Comparison of ENCODE assay signal across 15 cellular contexts in genomic region chr2:132446460-132446859, GRCh38. TPM values are rescaled to one million over a fixed set of nuclear protein-coding genes. Genes with fewer than 3 reads are reported as not detected.
A peak's percentile ranks its signal among the peaks of the same experiment; 100 is the strongest.
DNase-seq lines count a peak whose midpoint lies in the region; ATAC-seq, FAIRE-seq and TF ChIP-seq lines count a peak whose summit lies in the region.
"Had no signal": no experiment of that assay in that cellular context is flagged by ENCODE, and none has a peak within 500 bp of the region (broad histone marks: within the 10 kb centered on the region; RNA-seq: fewer than 3 reads in every experiment).

No MANE protein-coding gene starts in this region.

- TF ChIP-seq EP300 in HepG2 (IDR thresholded peaks at IDR 0.05; ENCODE audit: low read depth in 2 of 2, low read length in 2 of 2) (no peak), HepG2 (CRISPR knock-in tag; IDR thresholded peaks at IDR 0.05; ENCODE audit: borderline replicate concordance) (no peak)

- H3K9me3 ChIP-seq in HepG2 (ENCODE audit: low read length) (no peaks in the 10 kb centered on the region), right lobe of liver (no peaks in the 10 kb centered on the region), trophoblast cell (ENCODE audit: insufficient read depth, low read depth, low read length) (peaks cover 3% of the 10 kb centered on the region)

- no peak overlapping the region for H3K27ac ChIP-seq in HepG2 (ENCODE audit: extremely low read length, insufficient read depth, low read length)
- no peak overlapping the region for H3K27ac ChIP-seq in right lobe of liver
- H3K27ac ChIP-seq in trophoblast cell (ENCODE audit: low read depth, low read length) = no peak overlapping the region

- H3K27ac Mint-ChIP-seq in glutamatergic neuron (ENCODE audit: unreplicated experiment) (peak overlapping the region; percentile 2), chondrocyte (ENCODE audit: unreplicated experiment) (no peak overlapping the region)
- no peak overlapping the region for H3K27ac Mint-ChIP-seq in activated CD8-positive, alpha-beta memory T cell treated with anti-CD3 and anti-CD28 coated beads, Interleukin-2, amount 10 ng/mL, durations not matched to agents 7 days and 5 days
- H3K27ac Mint-ChIP-seq: CD14-positive monocyte; CD8-positive, alpha-beta T cell; GM23338 had no signal

- H3K27me3 Mint-ChIP-seq in glutamatergic neuron (ENCODE audit: unreplicated experiment) (no peaks in the 10 kb centered on the region), chondrocyte (ENCODE audit: low read depth) (peaks cover 2% of the 10 kb centered on the region)
- no peaks in the 10 kb centered on the region for H3K27me3 Mint-ChIP-seq in activated CD8-positive, alpha-beta memory T cell treated with anti-CD3 and anti-CD28 coated beads, Interleukin-2, amount 10 ng/mL, durations not matched to agents 7 days and 5 days

- BruUV-seq in HepG2 (replicated peaks; lab: Mats Ljungman, UMichigan) = no TSS peak

- H4K8ac ChIP-seq in trophoblast cell (ENCODE audit: low read depth, low read length) = peak overlapping the region; percentile 5

- in situ Hi-C loops in HepG2 (cut with HindIII; ENCODE audit: extremely low pct_ligation_motif_present, low pct_unique_long_range_greater_than_20kb) = no loop called here

- no peak overlapping the region for H3K9ac ChIP-seq in HepG2 (ENCODE audit: insufficient read depth, low read depth, low read length)
- H3K9ac ChIP-seq in trophoblast cell (ENCODE audit: low read length) = no peak overlapping the region

- H2BK5ac ChIP-seq in trophoblast cell (ENCODE audit: low read depth, low read length, poor library complexity) = no peak overlapping the region

- no peaks in the 10 kb centered on the region for H4K20me1 ChIP-seq in HepG2 (ENCODE audit: insufficient read depth, low read length)

- no peak overlapping the region for H2AK5ac ChIP-seq in trophoblast cell (ENCODE audit: low read length)

- no peak overlapping the region for H3K4me3 Mint-ChIP-seq in glutamatergic neuron (ENCODE audit: unreplicated experiment)
- no peak overlapping the region for H3K4me3 Mint-ChIP-seq in chondrocyte (ENCODE audit: unreplicated experiment)
- H3K4me3 Mint-ChIP-seq in activated CD8-positive, alpha-beta memory T cell treated with anti-CD3 and anti-CD28 coated beads, Interleukin-2, amount 10 ng/mL, durations not matched to agents 7 days and 5 days = no peak overlapping the region
- H3K4me3 Mint-ChIP-seq: CD14-positive monocyte; CD8-positive, alpha-beta T cell; GM23338 had no signal

- TF ChIP-seq RAD21 in HepG2 (CRISPR knock-in tag; IDR thresholded peaks at IDR 0.05) = no peak

- TF ChIP-seq CTCF in HepG2 (CRISPR knock-in tag; IDR thresholded peaks at IDR 0.05) (no peak), right lobe of liver (IDR thresholded peaks at IDR 0.05) (no peak), glutamatergic neuron (IDR thresholded peaks at IDR 0.05; ENCODE audit: partially characterized antibody, unreplicated experiment) (no peak), chondrocyte (IDR thresholded peaks at IDR 0.05) (no peak)

- H3K79me2 ChIP-seq in HepG2 (ENCODE audit: insufficient read depth, low read length) (no peaks in the 10 kb centered on the region), trophoblast cell (ENCODE audit: control insufficient read depth, insufficient read depth, low read length, poor library complexity) (no peaks in the 10 kb centered on the region)

- DNase-seq in HepG2 (ENCODE audit: low spot score) (no peak), right lobe of liver (no peak), RPMI7951 (ENCODE audit: low read depth) (peak; percentile 13), glutamatergic neuron (no peak), trophoblast cell (no peak), A172 (ENCODE audit: low spot score) (no peak), chondrocyte (ENCODE audit: low spot score) (no peak)
- no peak for DNase-seq in activated CD8-positive, alpha-beta memory T cell treated with anti-CD3 and anti-CD28 coated beads, Interleukin-2, amount 10 ng/mL, durations not matched to agents 7 days and 5 days
- DNase-seq: CD8-positive, alpha-beta T cell; COR-L47; DND-41; H7 had no signal

- POLR2A ChIA-PET in HepG2 (lab: Yijun Ruan, JAX) = no interaction called here

- 72% methylated on average over 1 of the region's 1 CpG for WGBS in HepG2 (ENCODE audit: low lambda C conversion rate)
- WGBS in right lobe of liver (ENCODE audit: insufficient coverage, low coverage, low lambda C conversion rate, missing lambda C conversion rate) = 71% methylated on average over 1 of the region's 1 CpG
- WGBS in trophoblast cell (ENCODE audit: extremely low coverage, insufficient coverage, insufficient read length) = no CpG with 5 or more reads among the region's 1 CpG

- H3K4me3 ChIP-seq in HepG2 (replicated peaks in 1 of 3; ENCODE audit: insufficient read depth in 1 of 3, low read depth in 2 of 3, low read length in 3 of 3) = no peak overlapping the region
- H3K4me3 ChIP-seq in right lobe of liver = no peak overlapping the region
- no peak overlapping the region for H3K4me3 ChIP-seq in trophoblast cell (ENCODE audit: low read depth, low read length)
- H3K4me3 ChIP-seq: GM23338 had no signal

- no peak for ATAC-seq in HepG2
- ATAC-seq in right lobe of liver = no peak
- ATAC-seq in activated CD8-positive, alpha-beta memory T cell treated with anti-CD3 and anti-CD28 coated beads, Interleukin-2, amount 10 ng/mL, durations not matched to agents 7 days and 5 days = no peak
- ATAC-seq: CD8-positive, alpha-beta T cell; GM23338 had no signal

- FAIRE-seq in HepG2 (lab: Jason Lieb, UNC) = no peak
- FAIRE-seq: A204.1 had no signal

- CTCF ChIA-PET in HepG2 (lab: Yijun Ruan, JAX; ENCODE audit: low intra/inter-chr PET ratio, low total read pairs) = no interaction called here
- CTCF ChIA-PET in activated CD8-positive, alpha-beta memory T cell treated with anti-CD3 and anti-CD28 coated beads, Interleukin-2, amount 10 ng/mL, durations not matched to agents 7 days and 5 days (lab: Charles Lee) = no interaction called here

- H3K23ac ChIP-seq in trophoblast cell (ENCODE audit: low read length) = no peak overlapping the region

- H2BK12ac ChIP-seq in trophoblast cell (ENCODE audit: low read length) = no peak overlapping the region

- H3K36me3 ChIP-seq in HepG2 (replicated peaks in 1 of 2; ENCODE audit: control insufficient read depth in 1 of 2, insufficient read depth in 2 of 2, low read length in 2 of 2) = no peaks in the 10 kb centered on the region
- H3K36me3 ChIP-seq in right lobe of liver = no peaks in the 10 kb centered on the region
- H3K36me3 ChIP-seq in trophoblast cell (ENCODE audit: control insufficient read depth in 1 of 2, insufficient read depth in 2 of 2, low read length in 2 of 2) = no peaks in the 10 kb centered on the region

- no peak overlapping the region for H3K4ac ChIP-seq in trophoblast cell (ENCODE audit: low read depth, low read length)

- H3K27me3 ChIP-seq in HepG2 (ENCODE audit: control insufficient read depth in 1 of 2, insufficient read depth in 2 of 2, low read length in 2 of 2) = no peaks in the 10 kb centered on the region
- no peaks in the 10 kb centered on the region for H3K27me3 ChIP-seq in right lobe of liver
- no peaks in the 10 kb centered on the region for H3K27me3 ChIP-seq in trophoblast cell (ENCODE audit: insufficient read depth, low read length)

- H3K36me3 Mint-ChIP-seq in glutamatergic neuron (ENCODE audit: unreplicated experiment) (no peaks in the 10 kb centered on the region), chondrocyte (ENCODE audit: low read depth) (no peaks in the 10 kb centered on the region)
- no peaks in the 10 kb centered on the region for H3K36me3 Mint-ChIP-seq in activated CD8-positive, alpha-beta memory T cell treated with anti-CD3 and anti-CD28 coated beads, Interleukin-2, amount 10 ng/mL, durations not matched to agents 7 days and 5 days
- H3K36me3 Mint-ChIP-seq: CD14-positive monocyte; CD8-positive, alpha-beta T cell had no signal

- TF ChIP-seq POLR2A in HepG2 (IDR thresholded peaks at IDR 0.05; ENCODE audit: insufficient read depth in 1 of 2, low read depth in 2 of 2, low read length in 2 of 2) (no peak), right lobe of liver (IDR thresholded peaks at IDR 0.05) (no peak)

- H4K91ac ChIP-seq in trophoblast cell (ENCODE audit: low read depth, low read length) = no peak overlapping the region

- H3K9me3 Mint-ChIP-seq in glutamatergic neuron (ENCODE audit: unreplicated experiment) (peaks cover 5% of the 10 kb centered on the region), chondrocyte (ENCODE audit: low read depth) (no peaks in the 10 kb centered on the region)
- no peaks in the 10 kb centered on the region for H3K9me3 Mint-ChIP-seq in activated CD8-positive, alpha-beta memory T cell treated with anti-CD3 and anti-CD28 coated beads, Interleukin-2, amount 10 ng/mL, durations not matched to agents 7 days and 5 days (ENCODE audit: low read depth)
- H3K9me3 Mint-ChIP-seq: GM23338 had no signal

- no peak overlapping the region for H3K18ac ChIP-seq in trophoblast cell (ENCODE audit: low read length)

- no peak overlapping the region for H2BK120ac ChIP-seq in trophoblast cell (ENCODE audit: insufficient read depth, low read length, poor library complexity)

- H3K4me1 Mint-ChIP-seq in glutamatergic neuron (ENCODE audit: low read depth, unreplicated experiment) (peaks cover 20% of the 10 kb centered on the region), chondrocyte (ENCODE audit: low read depth) (no peaks in the 10 kb centered on the region)
- H3K4me1 Mint-ChIP-seq in activated CD8-positive, alpha-beta memory T cell treated with anti-CD3 and anti-CD28 coated beads, Interleukin-2, amount 10 ng/mL, durations not matched to agents 7 days and 5 days = no peaks in the 10 kb centered on the region

- H3K79me1 ChIP-seq in trophoblast cell (ENCODE audit: low read length) = no peaks in the 10 kb centered on the region

- no peak overlapping the region for H3K4me2 ChIP-seq in HepG2 (ENCODE audit: low read depth, low read length)
- H3K4me2 ChIP-seq in trophoblast cell (ENCODE audit: low read length) = no peak overlapping the region
- H3K4me2 ChIP-seq: GM23338 had no signal

- no peak overlapping the region for H3K14ac ChIP-seq in trophoblast cell (ENCODE audit: low read length)

- H2AFZ ChIP-seq in HepG2 (ENCODE audit: low read length) (no peak overlapping the region), trophoblast cell (ENCODE audit: insufficient read depth, low read length, poor library complexity) (no peak overlapping the region)
- H2AFZ ChIP-seq: GM23338 had no signal

- no peak overlapping the region for H4K12ac ChIP-seq in trophoblast cell (ENCODE audit: low read depth, low read length)

- no peaks in the 10 kb centered on the region for H3K4me1 ChIP-seq in HepG2 (ENCODE audit: insufficient read depth, low read length)
- H3K4me1 ChIP-seq in right lobe of liver = no peaks in the 10 kb centered on the region
- peaks cover 0 to 4% of the 10 kb centered on the region in 2 experiments for H3K4me1 ChIP-seq in trophoblast cell (ENCODE audit: control insufficient read depth in 1 of 2, insufficient read depth in 2 of 2, low read length in 2 of 2)

- intact Hi-C loops in HepG2 (cut with micrococcal nuclease; ENCODE audit: unreplicated experiment) = no loop called here
- intact Hi-C loops in right lobe of liver (cut with DNase I) = no loop called here

RNA-seq across cellular contexts. Expression of gene GPR39, which starts 29.9 kb away (rescaled TPM):
- 0.51 and 0.62 TPM in 2 replicates for total RNA-seq in HepG2 (2016; rRNA removed; fragmentation: Illumina TruSeq; extraction: Trizol)
- total RNA-seq in HepG2 (2016; cell fraction: cytosol; rRNA removed; fragmentation: Illumina TruSeq; extraction: Trizol; ENCODE audit: low read depth) = 0.18 TPM in 1 of 2 replicates, not detected in the other
- 0.21 and 0.84 TPM in 2 replicates for total RNA-seq in HepG2 (2016; cell fraction: insoluble cytoplasmic fraction; rRNA removed; fragmentation: Illumina TruSeq; extraction: Trizol)
- total RNA-seq in HepG2 (2016; cell fraction: membrane; rRNA removed; fragmentation: Illumina TruSeq; extraction: Trizol) = 0.24 and 0.28 TPM in 2 replicates
- total RNA-seq in HepG2 (2016; cell fraction: nucleus; rRNA removed; fragmentation: Illumina TruSeq; extraction: Trizol) = 1.7 and 2.3 TPM in 2 replicates
- 0.16 and 0.55 TPM in 2 replicates for polyA plus RNA-seq in HepG2 (2011; rRNA removed)
- polyA plus RNA-seq in HepG2 (2011; cell fraction: cytosol; rRNA removed) = 0.19 and 0.34 TPM in 2 replicates
- 0.23 and 0.42 TPM in 2 replicates for polyA plus RNA-seq in HepG2 (2011; cell fraction: nucleus; rRNA removed)
- 0.36 and 0.47 TPM in 2 replicates for polyA plus RNA-seq in HepG2 (2012)
- polyA plus RNA-seq in HepG2 (2016; cell fraction: cytosol; fragmentation: Illumina TruSeq; extraction: Trizol; ENCODE audit: low read depth) = 0.28 TPM in 1 of 2 replicates, not detected in the other
- polyA plus RNA-seq in HepG2 (2016; cell fraction: insoluble cytoplasmic fraction; fragmentation: Illumina TruSeq; extraction: Trizol; ENCODE audit: low read depth) = 0.17 and 0.29 TPM in 2 replicates
- 0.08 and 0.23 TPM in 2 replicates for polyA plus RNA-seq in HepG2 (2016; cell fraction: membrane; fragmentation: Illumina TruSeq; extraction: Trizol; ENCODE audit: low read depth)
- 0.42 and 0.97 TPM in 2 replicates for polyA plus RNA-seq in HepG2 (2016; cell fraction: nucleus; fragmentation: Illumina TruSeq; extraction: Trizol; ENCODE audit: insufficient read depth, low read depth)
- polyA minus RNA-seq in HepG2 (2011; rRNA and poly(A)+ RNA removed; ENCODE audit: low replicate concordance) = 5.2 and 30.2 TPM in 2 replicates
- 0.44 TPM in 1 of 2 replicates, not detected in the other for polyA minus RNA-seq in HepG2 (2011; cell fraction: cytosol; rRNA and poly(A)+ RNA removed)
- 2.4 and 3.7 TPM in 2 replicates for polyA minus RNA-seq in HepG2 (2011; cell fraction: nucleus; rRNA and poly(A)+ RNA removed)
- total RNA-seq in right lobe of liver = 1 to 10 TPM; 3.6 to 9.1 (median 6.0) TPM
- 36.0 and 39.9 TPM in 2 replicates for total RNA-seq in RPMI7951 (2014; rRNA removed; shearing (Covaris generic))
- 1.0 TPM for total RNA-seq in glutamatergic neuron (ENCODE audit: unreplicated experiment)
- polyA plus RNA-seq in trophoblast cell (2013) = 3.3 TPM in 2 replicates
- 3.6 and 4.7 TPM in 2 replicates for total RNA-seq in A172 (2014; rRNA removed; shearing (Covaris generic))
- total RNA-seq in chondrocyte = 0.20 to 0.31 TPM in 2 of 3 replicates, not detected in the other
- not detected for total RNA-seq in activated CD8-positive, alpha-beta memory T cell treated with anti-CD3 and anti-CD28 coated beads, Interleukin-2, amount 10 ng/mL, durations not matched to agents 7 days and 5 days
- total RNA-seq: CD8-positive, alpha-beta T cell had no signal
- polyA plus RNA-seq: CD14-positive monocyte had no signal
